ENCODE assay signal across 8 cellular contexts in the genomic region with DNA sequence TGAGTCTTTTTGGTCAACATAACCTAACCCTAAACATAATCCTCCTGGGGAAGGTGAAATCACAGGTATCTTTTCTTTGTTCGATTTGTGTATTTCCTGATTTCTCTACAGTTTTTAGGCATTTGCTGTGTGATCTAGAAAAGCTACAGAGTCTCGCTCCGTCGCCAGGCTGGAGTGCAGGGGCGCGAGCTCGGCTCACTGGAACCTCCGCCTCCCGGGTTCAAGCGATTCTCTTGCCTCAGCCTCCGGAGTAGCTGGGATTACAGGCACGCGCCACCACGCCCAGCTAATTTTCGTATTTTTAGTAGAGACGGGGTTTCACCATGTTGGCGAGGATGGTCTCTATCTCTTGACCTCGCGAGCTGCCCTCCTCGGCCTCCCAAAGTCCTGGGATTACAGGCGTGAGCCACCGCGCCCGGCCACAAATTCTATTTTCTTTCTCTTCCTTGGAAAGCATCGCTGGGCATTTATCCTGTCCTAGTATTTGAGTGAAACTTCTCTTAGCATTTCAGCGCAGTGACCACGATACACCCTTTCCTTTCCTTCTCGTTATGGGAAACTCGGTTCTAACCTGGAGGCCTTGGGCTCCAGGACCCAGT. TPM values are rescaled to one million over a fixed set of nuclear protein-coding genes. Genes with fewer than 3 reads are reported as not detected.
DNase-seq lines count a peak whose midpoint lies in the region; ATAC-seq and TF ChIP-seq lines count a peak whose summit lies in the region.
"Not testable (repeated sequence)": the region's sequence is repeated elsewhere in the genome, so short reads cannot be mapped to it uniquely, and the experiment has no call there.

No MANE protein-coding gene starts in this region.

- BruUV-seq in A673 (replicated peaks; lab: Mats Ljungman, UMichigan) = not testable (repeated sequence)

- H2BK20ac ChIP-seq in H9 (ENCODE audit: low read depth, low read length, poor library complexity, severe bottlenecking) = not testable (repeated sequence)

- H3K56ac ChIP-seq in H9 (ENCODE audit: insufficient read length, low read depth, low read length) = not testable (repeated sequence)

- H3K4me3 ChIP-seq in A673 (ENCODE audit: low read depth, low read length, poor library complexity, severe bottlenecking) (peak overlapping the region; percentile 100), RWPE2 (ENCODE audit: severe bottlenecking) (peak overlapping the region; percentile 55), right cardiac atrium (ENCODE audit: low read length) (peak overlapping the region; percentile 58), muscle layer of duodenum (ENCODE audit: low read depth in 1 of 2, low read length in 2 of 2) (peak overlapping the region; percentile 69 to 96), skeletal muscle tissue (ENCODE audit: low read length in 3 of 3) (peak overlapping the region; percentile 81 to 88 (median 82))

- not testable (repeated sequence) for DNase-seq in A673 (ENCODE audit: low spot score); H9; RWPE2 (ENCODE audit: low spot score); activated naive CD4-positive, alpha-beta T cell treated with anti-CD3 and anti-CD28 coated beads for 36 hours; right cardiac atrium

- POLR2A ChIA-PET in A673 (lab: Charles Lee; ENCODE audit: low non-redundant PET) = not testable (repeated sequence)

- not testable (repeated sequence) for H2BK12ac ChIP-seq in H9 (ENCODE audit: insufficient read length, low read depth, low read length)

- H3K4me1 ChIP-seq in A673 (ENCODE audit: insufficient read depth, low read length, poor library complexity, severe bottlenecking); H9 (ENCODE audit: insufficient read depth, low read length); RWPE2 (ENCODE audit: insufficient read depth, poor library complexity, severe bottlenecking); right cardiac atrium (ENCODE audit: control insufficient read depth, insufficient read depth, low read length); muscle layer of duodenum (ENCODE audit: control insufficient read depth in 1 of 2, insufficient read depth in 2 of 2, low read length in 2 of 2); skeletal muscle tissue (ENCODE audit: control insufficient read depth in 3 of 3, insufficient read depth in 3 of 3, low read length in 3 of 3): not testable (repeated sequence)

- H4K20me1 ChIP-seq in H9 (ENCODE audit: control insufficient read depth, insufficient read depth, insufficient read length) = not testable (repeated sequence)

- H3K14ac ChIP-seq in H9 (ENCODE audit: insufficient read depth, low read length) = not testable (repeated sequence)

- H3K27me3 ChIP-seq in A673 (replicated peaks; ENCODE audit: insufficient read depth, low read depth, low read length, poor library complexity); H9 (ENCODE audit: insufficient read depth, low read length); RWPE2 (ENCODE audit: insufficient read depth, poor library complexity, severe bottlenecking); right cardiac atrium (ENCODE audit: control insufficient read depth, insufficient read depth); muscle layer of duodenum (ENCODE audit: low read depth, low read length); skeletal muscle tissue (ENCODE audit: control insufficient read depth in 3 of 3, insufficient read depth in 3 of 3, low read length in 3 of 3): not testable (repeated sequence)

- H2BK5ac ChIP-seq in H9 (ENCODE audit: insufficient read length, low read length) = not testable (repeated sequence)

- H3K79me1 ChIP-seq in H9 (ENCODE audit: insufficient read depth, low read depth, low read length, poor library complexity, severe bottlenecking) = not testable (repeated sequence)

- not testable (repeated sequence) for H4K91ac ChIP-seq in H9 (ENCODE audit: insufficient read length, low read depth, low read length)

- H3K9ac ChIP-seq in H9 (ENCODE audit: extremely low read depth, insufficient read length, low read length) = not testable (repeated sequence)
- H3K9ac ChIP-seq in skeletal muscle tissue (ENCODE audit: low read depth in 1 of 3, low read length in 3 of 3) = peak overlapping the region; percentile 59 to 92 (median 83)

- not testable (repeated sequence) for H3K36me3 ChIP-seq in A673 (ENCODE audit: insufficient read depth, low read length, poor library complexity, severe bottlenecking)
- H3K36me3 ChIP-seq in RWPE2 (ENCODE audit: low read depth) (peaks cover 19% of the 10 kb centered on the region), muscle layer of duodenum (ENCODE audit: control insufficient read depth in 1 of 2, insufficient read depth in 2 of 2, low read length in 2 of 2) (peaks cover 8 to 16% of the 10 kb centered on the region in 2 donors), skeletal muscle tissue (ENCODE audit: control insufficient read depth in 3 of 3, insufficient read depth in 3 of 3, low read length in 3 of 3) (peaks cover 6 to 10% (median 9%) of the 10 kb centered on the region in 3 donors)

- H4K8ac ChIP-seq in H9 (replicated peaks; ENCODE audit: insufficient read length, low read depth, low read length) = not testable (repeated sequence)

- H3K27me3 Mint-ChIP-seq in H9 (ENCODE audit: low read depth) = peaks cover 17% of the 10 kb centered on the region
- H3K27me3 Mint-ChIP-seq in activated naive CD4-positive, alpha-beta T cell treated with anti-CD3 and anti-CD28 coated beads for 36 hours (ENCODE audit: low read depth); dendritic cell treated with granulocyte-macrophage colony-stimulating factor and Interleukin-4, amounts not matched to agents 40 ng/mL and 50 ng/mL, for 4 days: not testable (repeated sequence)

- intact Hi-C loops in A673 (cut with micrococcal nuclease; ENCODE audit: unreplicated experiment); right cardiac atrium (cut with DNase I): not testable (repeated sequence)
- intact Hi-C loops in activated naive CD4-positive, alpha-beta T cell treated with anti-CD3 and anti-CD28 coated beads for 36 hours (cut with micrococcal nuclease) = loop anchor here (1.0 kb wide), 1 partner anchor 22 kb away; no protein-coding TSS in a partner anchor
- intact Hi-C loops in dendritic cell treated with granulocyte-macrophage colony-stimulating factor and Interleukin-4, amounts not matched to agents 40 ng/mL and 50 ng/mL, for 4 days (cut with micrococcal nuclease) = loop anchor here (2.0 to 5.0 kb wide), 2 partner anchors 22 to 142 kb away; partner anchors contain the start of gene ZNF12

- peak overlapping the region; percentile 88 to 90 for H3K4me3 Mint-ChIP-seq in H9
- H3K4me3 Mint-ChIP-seq in activated naive CD4-positive, alpha-beta T cell treated with anti-CD3 and anti-CD28 coated beads for 36 hours = peak overlapping the region; percentile 86
- peak overlapping the region; percentile 85 for H3K4me3 Mint-ChIP-seq in dendritic cell treated with granulocyte-macrophage colony-stimulating factor and Interleukin-4, amounts not matched to agents 40 ng/mL and 50 ng/mL, for 4 days

- H2BK15ac ChIP-seq in H9 (ENCODE audit: low read depth, low read length) = not testable (repeated sequence)

- not testable (repeated sequence) for H3K9me3 ChIP-seq in A673 (ENCODE audit: low read depth, low read length, poor library complexity, severe bottlenecking); H9 (ENCODE audit: control insufficient read depth, low read depth, low read length); RWPE2 (ENCODE audit: severe bottlenecking); right cardiac atrium (ENCODE audit: control insufficient read depth, low read length); muscle layer of duodenum (ENCODE audit: control insufficient read depth in 1 of 2, low read length in 2 of 2); skeletal muscle tissue (ENCODE audit: control insufficient read depth in 3 of 3, low read length in 3 of 3)

- H3K18ac ChIP-seq in H9 (ENCODE audit: insufficient read length, low read depth, low read length) = not testable (repeated sequence)

- H3T11ph ChIP-seq in H9 (ENCODE audit: low read length) = not testable (repeated sequence)

- peaks cover 20 to 26% (median 22%) of the 10 kb centered on the region in 3 experiments for H3K36me3 Mint-ChIP-seq in H9 (ENCODE audit: insufficient read depth in 1 of 3, low read depth in 3 of 3)
- peaks cover 17% of the 10 kb centered on the region for H3K36me3 Mint-ChIP-seq in activated naive CD4-positive, alpha-beta T cell treated with anti-CD3 and anti-CD28 coated beads for 36 hours (ENCODE audit: low read depth)
- H3K36me3 Mint-ChIP-seq in dendritic cell treated with granulocyte-macrophage colony-stimulating factor and Interleukin-4, amounts not matched to agents 40 ng/mL and 50 ng/mL, for 4 days (ENCODE audit: low read depth) = peaks cover 48% of the 10 kb centered on the region

- H3K79me2 ChIP-seq in H9 (ENCODE audit: insufficient read depth, low read length) = not testable (repeated sequence)

- peak overlapping the region; percentile 96 for H3K27ac ChIP-seq in A673 (ENCODE audit: low read depth, low read length, poor library complexity, severe bottlenecking)
- H3K27ac ChIP-seq in H9 (ENCODE audit: insufficient read length, low read depth, low read length) = not testable (repeated sequence)
- H3K27ac ChIP-seq in RWPE2 (ENCODE audit: poor library complexity, severe bottlenecking) = peak overlapping the region; percentile 57
- H3K27ac ChIP-seq in right cardiac atrium (ENCODE audit: low read length) = peak overlapping the region; percentile 64
- peak overlapping the region; percentile 23 for H3K27ac ChIP-seq in muscle layer of duodenum (ENCODE audit: low read length)
- peak overlapping the region; percentile 82 for H3K27ac ChIP-seq in skeletal muscle tissue (ENCODE audit: low read depth, low read length)

- H2AK5ac ChIP-seq in H9 (ENCODE audit: insufficient read length, low read length) = not testable (repeated sequence)

- not testable (repeated sequence) for H3K23ac ChIP-seq in H9 (ENCODE audit: insufficient read length, low read depth, low read length)

- TF ChIP-seq CTCF in A673 (conservative IDR thresholded peaks at IDR 0.05; ENCODE audit: low read depth, low read length); H9 (conservative IDR thresholded peaks at IDR 0.05); RWPE2 (IDR thresholded peaks at IDR 0.05; ENCODE audit: poor library complexity, severe bottlenecking): not testable (repeated sequence)

- H3K9me3 Mint-ChIP-seq in H9; activated naive CD4-positive, alpha-beta T cell treated with anti-CD3 and anti-CD28 coated beads for 36 hours; dendritic cell treated with granulocyte-macrophage colony-stimulating factor and Interleukin-4, amounts not matched to agents 40 ng/mL and 50 ng/mL, for 4 days: not testable (repeated sequence)

- H3K23me2 ChIP-seq in H9 (ENCODE audit: insufficient read length, low read depth, low read length, poor library complexity, severe bottlenecking) = not testable (repeated sequence)

- H3K27ac Mint-ChIP-seq in H9 = peak overlapping the region; percentile 81 to 99 (median 95)
- peak overlapping the region; percentile 77 for H3K27ac Mint-ChIP-seq in activated naive CD4-positive, alpha-beta T cell treated with anti-CD3 and anti-CD28 coated beads for 36 hours
- H3K27ac Mint-ChIP-seq in dendritic cell treated with granulocyte-macrophage colony-stimulating factor and Interleukin-4, amounts not matched to agents 40 ng/mL and 50 ng/mL, for 4 days = peak overlapping the region; percentile 82

- H3K4me1 Mint-ChIP-seq in H9 = peaks cover 7 to 24% of the 10 kb centered on the region in 2 experiments
- H3K4me1 Mint-ChIP-seq in activated naive CD4-positive, alpha-beta T cell treated with anti-CD3 and anti-CD28 coated beads for 36 hours (ENCODE audit: low read depth) = peaks cover 21% of the 10 kb centered on the region
- peaks cover 34% of the 10 kb centered on the region for H3K4me1 Mint-ChIP-seq in dendritic cell treated with granulocyte-macrophage colony-stimulating factor and Interleukin-4, amounts not matched to agents 40 ng/mL and 50 ng/mL, for 4 days (ENCODE audit: low read depth)

- ATAC-seq in RWPE2 (ENCODE audit: low read depth); right cardiac atrium: not testable (repeated sequence)

- H2AFZ ChIP-seq in H9 (ENCODE audit: low read length) = not testable (repeated sequence)

- H2BK120ac ChIP-seq in H9 (ENCODE audit: low read depth, low read length, poor library complexity, severe bottlenecking) = not testable (repeated sequence)

- no CpG with 5 or more reads among the region's 29 CpGs for WGBS in H9 (ENCODE audit: extremely low coverage, insufficient read length, low lambda C conversion rate)
- WGBS in right cardiac atrium = 56% methylated on average over 29 of the region's 29 CpGs

- CTCF ChIA-PET in A673 (lab: Charles Lee) = not testable (repeated sequence)
- CTCF ChIA-PET in activated naive CD4-positive, alpha-beta T cell treated with anti-CD3 and anti-CD28 coated beads for 36 hours (lab: Charles Lee) = interaction anchor here (0.6 kb wide), 2 partner anchors 217 to 227 kb away, joined by 3 read pairs; no protein-coding TSS in a partner anchor

- peak overlapping the region; percentile 38 for H3K4me2 ChIP-seq in H9 (ENCODE audit: insufficient read depth, insufficient read length, low read length)

- H3K4ac ChIP-seq in H9 (ENCODE audit: low read depth, low read length) = not testable (repeated sequence)

- H4K5ac ChIP-seq in H9 (ENCODE audit: insufficient read length, low read depth, low read length) = not testable (repeated sequence)

RNA-seq across cellular contexts. Expression of gene ZNF12, which starts 22.2 kb away (rescaled TPM):
- total RNA-seq in A673 (2021) (18.1 and 18.8 TPM in 2 replicates), H9 (2021) (19.1 and 19.4 TPM in 2 replicates), right cardiac atrium (10 to 100 TPM; 18.2 to 25.3 (median 20.9) TPM), skeletal muscle tissue (17.7 TPM)
- total RNA-seq in activated naive CD4-positive, alpha-beta T cell treated with anti-CD3 and anti-CD28 coated beads for 36 hours = 10 to 100 TPM; 12.8 to 13.3 TPM
- polyA plus RNA-seq in right cardiac atrium = 9.6 TPM

RNA-seq across cellular contexts. Expression of gene RSPH10B2, which starts 24.9 kb away (rescaled TPM):
- total RNA-seq in A673 (2021) = 0.34 and 0.44 TPM in 2 replicates
- 0.33 and 0.39 TPM in 2 replicates for total RNA-seq in H9 (2021)
- not detected for total RNA-seq in activated naive CD4-positive, alpha-beta T cell treated with anti-CD3 and anti-CD28 coated beads for 36 hours
- total RNA-seq in right cardiac atrium = under 1 TPM in 3 of 4 donors, not detected in 1; 0.24 to 0.34 (median 0.25) TPM
- not detected for polyA plus RNA-seq in right cardiac atrium
- total RNA-seq in skeletal muscle tissue = 1.0 TPM
